18 cellular contexts compared by ENCODE assay signal in genomic region chr15:63835211-63835568, GRCh38. TPM values are rescaled to one million over a fixed set of nuclear protein-coding genes. Genes with fewer than 3 reads are reported as not detected.
DNase-seq lines count a peak whose midpoint lies in the region; FAIRE-seq and TF ChIP-seq lines count a peak whose summit lies in the region.
"Had no signal": no experiment of that assay in that cellular context is flagged by ENCODE, and none has a peak within 500 bp of the region (broad histone marks: within the 10 kb centered on the region; RNA-seq: fewer than 3 reads in every experiment).

No MANE protein-coding gene starts in this region.

- TF ChIP-seq CTCF in MCF 10A (IDR thresholded peaks at IDR 0.05; ENCODE audit: unreplicated experiment) (no peak), breast epithelium (IDR thresholded peaks at IDR 0.05) (no peak), endothelial cell of umbilical vein (IDR thresholded peaks at IDR 0.05; ENCODE audit: extremely low read depth in 1 of 2, insufficient read depth in 1 of 2, low read depth in 1 of 2, low read length in 2 of 2) (no peak), type B pancreatic cell (conservative IDR thresholded peaks at IDR 0.05) (no peak)

- no peaks in the 10 kb centered on the region for H3K36me3 Mint-ChIP-seq in MCF 10A (ENCODE audit: insufficient read depth, unreplicated experiment)
- H3K36me3 Mint-ChIP-seq in type B pancreatic cell = peaks cover 3% of the 10 kb centered on the region

- H3K9ac ChIP-seq in Karpas-422 (ENCODE audit: low read length) (no peak overlapping the region), endothelial cell of umbilical vein (replicated peaks; ENCODE audit: extremely low read depth, insufficient read depth, low read length) (no peak overlapping the region)

- H3K27me3 Mint-ChIP-seq in MCF 10A (ENCODE audit: insufficient read depth, unreplicated experiment) (peaks cover 22% of the 10 kb centered on the region), type B pancreatic cell (no peaks in the 10 kb centered on the region)

- intact Hi-C loops in MCF 10A (cut with micrococcal nuclease) = no loop called here
- intact Hi-C loops in breast epithelium (cut with DNase I; ENCODE audit: low total_unique reads) = loop anchor here (1.0 kb wide), 1 partner anchor 38 kb away; no protein-coding TSS in a partner anchor
- intact Hi-C loops in endothelial cell of umbilical vein (cut with micrococcal nuclease) = no loop called here

- H3K4me1 Mint-ChIP-seq in MCF 10A (ENCODE audit: insufficient read depth, unreplicated experiment) (peaks cover 21% of the 10 kb centered on the region), type B pancreatic cell (ENCODE audit: unreplicated experiment) (peaks cover 15% of the 10 kb centered on the region)

- H3K4me3 Mint-ChIP-seq in MCF 10A (ENCODE audit: unreplicated experiment) (peak overlapping the region; percentile 12), type B pancreatic cell (peak overlapping the region; percentile 98)

- CTCF ChIA-PET in MCF 10A (lab: Yijun Ruan, JAX) (interaction anchor here (0.5 to 0.7 kb wide), 3 partner anchors 45 to 233 kb away, joined by 3 read pairs; no protein-coding TSS in a partner anchor), endothelial cell of umbilical vein (lab: Charles Lee) (interaction anchor here (1.0 kb wide), 1 partner anchor 211 kb away, joined by 3 read pairs; the partner anchor contains the start of gene DAPK2)

- H3K27ac ChIP-seq in breast epithelium = no peak overlapping the region
- H3K27ac ChIP-seq in Karpas-422 (ENCODE audit: low read length) = no peak overlapping the region
- H3K27ac ChIP-seq in endothelial cell of umbilical vein (ENCODE audit: insufficient read depth, low read depth, low read length) = peak overlapping the region; percentile 94
- H3K27ac ChIP-seq: SK-N-MC, thoracic aorta had no signal

- no peak for FAIRE-seq in endothelial cell of umbilical vein (lab: Jason Lieb, UNC)
- FAIRE-seq: H54 had no signal

- H3K9me3 ChIP-seq in breast epithelium = no peaks in the 10 kb centered on the region
- no peaks in the 10 kb centered on the region for H3K9me3 ChIP-seq in Karpas-422 (ENCODE audit: low read length)
- no peaks in the 10 kb centered on the region for H3K9me3 ChIP-seq in endothelial cell of umbilical vein (replicated peaks; ENCODE audit: control insufficient read depth, insufficient read depth, low read length)
- H3K9me3 ChIP-seq: body of pancreas, gastroesophageal sphincter, Peyer's patch, thoracic aorta had no signal

- dilution Hi-C loops in endothelial cell of umbilical vein (cut with MboI; ENCODE audit: extremely low pct_ligation_motif_present, low sequenced_read_pairs) = no loop called here

- H3K79me2 ChIP-seq in Karpas-422 (ENCODE audit: low read length) (peaks cover 35% of the 10 kb centered on the region), endothelial cell of umbilical vein (ENCODE audit: control insufficient read depth, insufficient read depth, low read length) (peaks cover 24% of the 10 kb centered on the region)

- no peak for TF ChIP-seq POLR2A in breast epithelium (IDR thresholded peaks at IDR 0.05)
- no peak for TF ChIP-seq POLR2A in endothelial cell of umbilical vein (IDR thresholded peaks at IDR 0.05; ENCODE audit: low read depth, low read length)

- H3K9me3 Mint-ChIP-seq in MCF 10A (ENCODE audit: unreplicated experiment) (no peaks in the 10 kb centered on the region), type B pancreatic cell (no peaks in the 10 kb centered on the region)

- H3K9me1 ChIP-seq in endothelial cell of umbilical vein (replicated peaks; ENCODE audit: control insufficient read depth, extremely low read depth, insufficient read depth, low read length) = no peaks in the 10 kb centered on the region

- POLR2A ChIA-PET in MCF 10A (lab: Yijun Ruan, JAX) = interaction anchor here (0.7 kb wide), 2 partner anchors 113 to 260 kb away, joined by 3 read pairs; no protein-coding TSS in a partner anchor
- POLR2A ChIA-PET in endothelial cell of umbilical vein (lab: Charles Lee) = no interaction called here

- H3K4me3 ChIP-seq in breast epithelium = no peak overlapping the region
- no peak overlapping the region for H3K4me3 ChIP-seq in Karpas-422 (ENCODE audit: low read length)
- H3K4me3 ChIP-seq in endothelial cell of umbilical vein (replicated peaks in 1 of 3; ENCODE audit: insufficient read depth in 1 of 3, low read depth in 1 of 3, low read length in 3 of 3) = no peak overlapping the region
- H3K4me3 ChIP-seq: body of pancreas had no signal

- H3K27me3 ChIP-seq in breast epithelium (no peaks in the 10 kb centered on the region), Karpas-422 (ENCODE audit: low read length) (no peaks in the 10 kb centered on the region), endothelial cell of umbilical vein (ENCODE audit: control insufficient read depth in 2 of 2, insufficient read depth in 2 of 2, low read length in 2 of 2) (no peaks in the 10 kb centered on the region)
- H3K27me3 ChIP-seq: body of pancreas, gastroesophageal sphincter, Peyer's patch had no signal

- H3K4me1 ChIP-seq in breast epithelium (peaks cover 0 to 11% of the 10 kb centered on the region in 2 donors), Karpas-422 (ENCODE audit: low read length) (peaks cover 34% of the 10 kb centered on the region), endothelial cell of umbilical vein (ENCODE audit: control insufficient read depth, extremely low read depth, insufficient read depth, low read length) (peaks cover 38% of the 10 kb centered on the region)

- no TSS peak for BruUV-seq in MCF 10A (replicated peaks; lab: Mats Ljungman, UMichigan)
- no TSS peak for BruUV-seq in endothelial cell of umbilical vein (replicated peaks; lab: Mats Ljungman, UMichigan)

- no peaks in the 10 kb centered on the region for H3K9me2 ChIP-seq in Karpas-422 (replicated peaks; ENCODE audit: insufficient read depth, low read length)

- no peak overlapping the region for H2AFZ ChIP-seq in Karpas-422 (ENCODE audit: low read length)
- H2AFZ ChIP-seq in endothelial cell of umbilical vein (ENCODE audit: low read depth, low read length) = no peak overlapping the region

- H3K27ac Mint-ChIP-seq in MCF 10A (ENCODE audit: low read depth, unreplicated experiment) (no peak overlapping the region), type B pancreatic cell (no peak overlapping the region)

- no peak for DNase-seq in MCF 10A (ENCODE audit: unreplicated experiment)
- DNase-seq in breast epithelium (ENCODE audit: low spot score in 2 of 2) = no peak
- DNase-seq in Karpas-422 = peak; percentile 41
- no peak for DNase-seq in endothelial cell of umbilical vein (ENCODE audit: low read depth, low spot score)
- DNase-seq in type B pancreatic cell (ENCODE audit: extremely low spot score, unreplicated experiment) = no peak
- no peak for DNase-seq in NCI-H2029 (lab: John Stamatoyannopoulos, UW)
- no peak for DNase-seq in SKM-1 treated with dmso at 0.1 percent for 144 hours (lab: John Stamatoyannopoulos, UW; ENCODE audit: unreplicated experiment)
- DNase-seq: activated CD4-positive, alpha-beta T cell treated with anti-CD3 and anti-CD28 coated beads, Interleukin-2, amount 50 U/mL, for 1 hour; activated gamma-delta T cell treated with Interleukin-2 at 50 U/mL for 16 hours; body of pancreas; Kasumi-1; left ventricle myocardium superior; Peyer's patch; posterior cingulate gyrus had no signal

- H3K4me2 ChIP-seq in Karpas-422 (ENCODE audit: low read depth, low read length, poor library complexity, severe bottlenecking) (peak overlapping the region; percentile 75), endothelial cell of umbilical vein (ENCODE audit: insufficient read depth, low read length) (no peak overlapping the region)

- H4K20me1 ChIP-seq in Karpas-422 (ENCODE audit: insufficient read depth, low read depth, low read length) (no peaks in the 10 kb centered on the region), endothelial cell of umbilical vein (replicated peaks; ENCODE audit: control insufficient read depth, extremely low read depth, insufficient read depth, low read length) (peaks cover 3% of the 10 kb centered on the region)

- H3K36me3 ChIP-seq in breast epithelium (no peaks in the 10 kb centered on the region), Karpas-422 (ENCODE audit: insufficient read depth, low read length) (no peaks in the 10 kb centered on the region), endothelial cell of umbilical vein (ENCODE audit: control insufficient read depth in 2 of 2, extremely low read depth in 1 of 2, insufficient read depth in 2 of 2, low read length in 2 of 2) (no peaks in the 10 kb centered on the region)
- H3K36me3 ChIP-seq: gastroesophageal sphincter, Peyer's patch, thoracic aorta had no signal

TF ChIP-seq in endothelial cell of umbilical vein, 7 proteins besides CTCF, POLR2A, EP300 and RAD21:
- TF ChIP-seq MYC (IDR thresholded peaks at IDR 0.05; ENCODE audit: low read depth, low read length) (no peak), MAX (IDR thresholded peaks at IDR 0.05; ENCODE audit: insufficient read depth, insufficient read length) (no peak), JUN (IDR thresholded peaks at IDR 0.05; ENCODE audit: borderline replicate concordance, insufficient read depth, insufficient read length, low read depth) (peak; percentile 49)

RNA-seq across cellular contexts. Expression of gene HERC1, which starts 1.4 kb away (rescaled TPM):
- total RNA-seq in MCF 10A (2022) (34.0 and 34.3 TPM in 2 replicates), breast epithelium (100 to 1,000 TPM; 110 to 124 (median 114) TPM), endothelial cell of umbilical vein (104 and 109 TPM in 2 replicates), type B pancreatic cell (ENCODE audit: low replicate concordance) (62.6 and 80.7 TPM in 2 replicates)
- total RNA-seq in Karpas-422 (2014; rRNA removed; shearing (Covaris generic); ENCODE audit: low replicate concordance) = 134 and 151 TPM in 2 replicates
- polyA plus RNA-seq in endothelial cell of umbilical vein = 49.6 and 54.4 TPM in 2 replicates
- polyA plus RNA-seq in endothelial cell of umbilical vein (2011; cell fraction: cytosol; rRNA removed) = 59.9 and 64.0 TPM in 2 replicates
- 124 and 148 TPM in 2 replicates for polyA plus RNA-seq in endothelial cell of umbilical vein (2011; cell fraction: nucleus; rRNA removed)
- 47.9 and 50.9 TPM in 2 replicates for polyA plus RNA-seq in endothelial cell of umbilical vein (2012)
- polyA minus RNA-seq in endothelial cell of umbilical vein = 213 and 253 TPM in 2 replicates
- 46.2 TPM for polyA minus RNA-seq in endothelial cell of umbilical vein (2011; cell fraction: cytosol; rRNA and poly(A)+ RNA removed)
- polyA minus RNA-seq in endothelial cell of umbilical vein (2011; cell fraction: nucleus; rRNA and poly(A)+ RNA removed) = 292 and 343 TPM in 2 replicates
